In the genomic region with DNA sequence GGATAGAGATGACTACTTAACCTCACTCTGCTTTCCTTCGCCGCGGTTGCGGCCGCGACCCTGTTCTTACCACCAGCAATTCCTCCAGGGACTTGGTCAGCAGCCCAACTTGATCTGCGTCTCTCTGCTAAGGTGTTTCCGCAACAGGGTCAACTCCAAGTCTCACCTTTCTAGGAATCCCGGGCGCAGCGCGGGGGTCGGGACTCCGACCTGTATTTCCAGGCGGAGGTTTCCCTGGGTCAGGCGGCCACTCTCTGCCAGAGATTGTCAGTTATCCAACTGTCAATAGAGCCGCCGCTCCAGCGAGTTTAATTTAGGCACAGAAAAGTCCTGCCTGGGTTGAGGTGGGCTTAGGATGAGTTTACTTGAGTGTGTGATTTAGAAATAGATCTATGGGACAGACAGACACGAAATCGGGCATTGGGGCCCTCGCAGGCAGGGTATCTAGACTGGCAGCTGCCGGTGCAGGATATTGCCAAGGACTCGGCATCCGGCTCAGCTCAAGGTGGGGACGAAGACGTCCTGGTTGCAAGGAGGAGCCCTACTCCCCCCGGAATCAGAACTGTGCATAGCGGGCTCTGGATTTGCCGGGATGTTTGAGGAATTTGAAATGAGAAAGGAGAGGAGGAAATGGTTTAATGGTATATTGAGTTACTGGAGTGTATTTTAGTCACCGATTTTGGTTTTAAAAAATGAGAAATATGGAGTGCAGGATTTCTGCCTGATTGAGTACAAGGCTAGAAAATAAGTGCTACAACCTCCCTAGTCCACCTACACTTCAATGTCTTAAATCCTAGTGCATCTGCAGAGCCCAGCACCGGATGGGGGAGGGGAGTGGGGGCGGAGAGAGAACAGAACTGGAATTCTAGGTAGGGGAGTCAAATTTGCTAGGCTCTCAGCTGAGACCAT, we compare ENCODE assay signal across 2 cellular contexts.
TF ChIP-seq lines count a peak whose summit lies in the region.

No MANE protein-coding gene starts in this region.

TF ChIP-seq in SK-N-SH, 30 proteins besides CTCF, POLR2A, EP300 and RAD21:
- TF ChIP-seq EZH2phosphoT487 (IDR thresholded peaks at IDR 0.05; ENCODE audit: borderline replicate concordance, low read depth) (0 out of 2 replicates have a peak, but pooled peaks have one; percentile 64), FOXJ3 (CRISPR knock-in tag; IDR thresholded peaks at IDR 0.05) (no peak)

TF ChIP-seq in SK-N-SH treated with all-trans-retinoic acid at 6 μM for 48 hours, 23 proteins besides CTCF, POLR2A, EP300 and RAD21:
- TF ChIP-seq OSR1 (CRISPR knock-in tag; IDR thresholded peaks at IDR 0.05), result no peak
- no peak for TF ChIP-seq ZFP30 (CRISPR knock-in tag; IDR thresholded peaks at IDR 0.05)
- TF ChIP-seq, protein P1, sequence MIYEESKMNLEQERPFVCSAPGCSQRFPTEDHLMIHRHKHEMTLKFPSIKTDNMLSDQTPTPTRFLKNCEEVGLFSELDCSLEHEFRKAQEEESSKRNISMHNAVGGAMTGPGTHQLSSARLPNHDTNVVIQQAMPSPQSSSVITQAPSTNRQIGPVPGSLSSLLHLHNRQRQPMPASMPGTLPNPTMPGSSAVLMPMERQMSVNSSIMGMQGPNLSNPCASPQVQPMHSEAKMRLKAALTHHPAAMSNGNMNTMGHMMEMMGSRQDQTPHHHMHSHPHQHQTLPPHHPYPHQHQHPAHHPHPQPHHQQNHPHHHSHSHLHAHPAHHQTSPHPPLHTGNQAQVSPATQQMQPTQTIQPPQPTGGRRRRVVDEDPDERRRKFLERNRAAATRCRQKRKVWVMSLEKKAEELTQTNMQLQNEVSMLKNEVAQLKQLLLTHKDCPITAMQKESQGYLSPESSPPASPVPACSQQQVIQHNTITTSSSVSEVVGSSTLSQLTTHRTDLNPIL (CRISPR knock-in tag; IDR thresholded peaks at IDR 0.05; ENCODE audit: low read depth), result no peak
- no peak for TF ChIP-seq ZNF565 (CRISPR knock-in tag; conservative IDR thresholded peaks at IDR 0.05; ENCODE audit: low read depth)
- no peak for TF ChIP-seq TOX (CRISPR knock-in tag; IDR thresholded peaks at IDR 0.05; ENCODE audit: borderline replicate concordance)
- TF ChIP-seq GLIS3 (CRISPR knock-in tag; IDR thresholded peaks at IDR 0.05), result no peak
- TF ChIP-seq, protein P2, sequence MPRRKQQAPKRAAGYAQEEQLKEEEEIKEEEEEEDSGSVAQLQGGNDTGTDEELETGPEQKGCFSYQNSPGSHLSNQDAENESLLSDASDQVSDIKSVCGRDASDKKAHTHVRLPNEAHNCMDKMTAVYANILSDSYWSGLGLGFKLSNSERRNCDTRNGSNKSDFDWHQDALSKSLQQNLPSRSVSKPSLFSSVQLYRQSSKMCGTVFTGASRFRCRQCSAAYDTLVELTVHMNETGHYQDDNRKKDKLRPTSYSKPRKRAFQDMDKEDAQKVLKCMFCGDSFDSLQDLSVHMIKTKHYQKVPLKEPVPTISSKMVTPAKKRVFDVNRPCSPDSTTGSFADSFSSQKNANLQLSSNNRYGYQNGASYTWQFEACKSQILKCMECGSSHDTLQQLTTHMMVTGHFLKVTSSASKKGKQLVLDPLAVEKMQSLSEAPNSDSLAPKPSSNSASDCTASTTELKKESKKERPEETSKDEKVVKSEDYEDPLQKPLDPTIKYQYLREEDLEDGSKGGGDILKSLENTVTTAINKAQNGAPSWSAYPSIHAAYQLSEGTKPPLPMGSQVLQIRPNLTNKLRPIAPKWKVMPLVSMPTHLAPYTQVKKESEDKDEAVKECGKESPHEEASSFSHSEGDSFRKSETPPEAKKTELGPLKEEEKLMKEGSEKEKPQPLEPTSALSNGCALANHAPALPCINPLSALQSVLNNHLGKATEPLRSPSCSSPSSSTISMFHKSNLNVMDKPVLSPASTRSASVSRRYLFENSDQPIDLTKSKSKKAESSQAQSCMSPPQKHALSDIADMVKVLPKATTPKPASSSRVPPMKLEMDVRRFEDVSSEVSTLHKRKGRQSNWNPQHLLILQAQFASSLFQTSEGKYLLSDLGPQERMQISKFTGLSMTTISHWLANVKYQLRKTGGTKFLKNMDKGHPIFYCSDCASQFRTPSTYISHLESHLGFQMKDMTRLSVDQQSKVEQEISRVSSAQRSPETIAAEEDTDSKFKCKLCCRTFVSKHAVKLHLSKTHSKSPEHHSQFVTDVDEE (CRISPR knock-in tag; IDR thresholded peaks at IDR 0.05), result no peak
- no peak for TF ChIP-seq RARB (CRISPR knock-in tag; IDR thresholded peaks at IDR 0.05)
